In genomic region chr10:47255033-47255813, GRCh38 we compare ENCODE assay signal across 1 cellular context.
TF ChIP-seq lines count a peak whose summit lies in the region.

No MANE protein-coding gene starts in this region.

TF ChIP-seq in K562, 482 proteins besides CTCF, POLR2A, EP300 and RAD21 (continued from another document):
- TF ChIP-seq ATF3 (IDR thresholded peaks at IDR 0.05), result peak; percentile 74
- no peak for TF ChIP-seq ATF3 (CRISPR knock-in tag; conservative IDR thresholded peaks at IDR 0.05)
- TF ChIP-seq FOSL1 (tag; conservative IDR thresholded peaks at IDR 0.05), result peak; percentile 45
- TF ChIP-seq FOXJ3 (CRISPR knock-in tag; IDR thresholded peaks at IDR 0.05), result no peak
- TF ChIP-seq CEBPB (tag; IDR thresholded peaks at IDR 0.05), result peak; percentile 48; the same call in 1 of the 2 replicates
- TF ChIP-seq ZNF584 (CRISPR knock-in tag; IDR thresholded peaks at IDR 0.05; ENCODE audit: low read depth), result peak; percentile 66; the same call in 1 of the 2 replicates
- no peak for TF ChIP-seq CEBPG (CRISPR knock-in tag; IDR thresholded peaks at IDR 0.05)
- TF ChIP-seq CEBPG (tag; conservative IDR thresholded peaks at IDR 0.05 in 1 of 2, IDR thresholded peaks at IDR 0.05 in 1 of 2), result peak; percentile 41 to 88; a peak in 3 of 4 replicates
- TF ChIP-seq LEF1 (IDR thresholded peaks at IDR 0.05), result no peak
- peak; percentile 52; the same call in 1 of the 2 replicates for TF ChIP-seq RAD51 (IDR thresholded peaks at IDR 0.05; ENCODE audit: borderline replicate concordance, low read depth)
- TF ChIP-seq, protein P1, sequence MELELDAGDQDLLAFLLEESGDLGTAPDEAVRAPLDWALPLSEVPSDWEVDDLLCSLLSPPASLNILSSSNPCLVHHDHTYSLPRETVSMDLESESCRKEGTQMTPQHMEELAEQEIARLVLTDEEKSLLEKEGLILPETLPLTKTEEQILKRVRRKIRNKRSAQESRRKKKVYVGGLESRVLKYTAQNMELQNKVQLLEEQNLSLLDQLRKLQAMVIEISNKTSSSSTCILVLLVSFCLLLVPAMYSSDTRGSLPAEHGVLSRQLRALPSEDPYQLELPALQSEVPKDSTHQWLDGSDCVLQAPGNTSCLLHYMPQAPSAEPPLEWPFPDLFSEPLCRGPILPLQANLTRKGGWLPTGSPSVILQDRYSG (tag; conservative IDR thresholded peaks at IDR 0.05; ENCODE audit: low read depth), result peak; percentile 17; the same call in 1 of the 2 replicates
- no peak for TF ChIP-seq DMBX1 (CRISPR knock-in tag; IDR thresholded peaks at IDR 0.05; ENCODE audit: borderline replicate concordance)
- no peak for TF ChIP-seq NR2F6 (CRISPR knock-in tag; IDR thresholded peaks at IDR 0.05)
- TF ChIP-seq MTA3 (IDR thresholded peaks at IDR 0.05; ENCODE audit: borderline replicate concordance), result no peak
- no peak for TF ChIP-seq ARID4B (CRISPR knock-in tag; IDR thresholded peaks at IDR 0.05)
